35 cellular contexts compared by ENCODE assay signal in the genomic region with DNA sequence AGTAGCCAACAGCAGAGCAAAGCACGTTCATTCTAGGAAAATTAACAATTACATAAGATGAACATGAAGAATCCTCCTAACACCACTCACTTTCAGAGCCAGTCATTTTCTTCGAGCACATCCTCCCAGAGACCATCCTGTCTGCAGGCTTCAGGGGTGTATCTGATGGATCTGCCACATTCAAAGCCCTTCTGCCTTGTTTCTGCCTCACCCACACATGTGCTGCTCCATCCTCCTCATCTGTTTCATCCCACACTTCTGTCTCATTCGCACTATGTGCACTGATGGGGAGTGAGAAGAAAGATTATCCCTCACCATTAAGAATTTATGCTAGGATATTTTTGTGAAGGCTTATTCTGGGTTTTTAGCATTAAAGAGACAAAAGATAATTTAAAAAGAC.
"Had no signal": no experiment of that assay in that cellular context is flagged by ENCODE, and none has a peak within 500 bp of the region (broad histone marks: within the 10 kb centered on the region; RNA-seq: fewer than 3 reads in every experiment).

No MANE protein-coding gene starts in this region.

- H3K4me1 Mint-ChIP-seq: activated CD4-positive, alpha-beta memory T cell treated with anti-CD3 and anti-CD28 coated beads, Interleukin-2, amount 10 ng/mL, durations not matched to agents 7 days and 5 days; activated CD4-positive, alpha-beta T cell treated with anti-CD3 and anti-CD28 coated beads for 36 hours; activated CD4-positive, alpha-beta T cell treated with anti-CD3 and anti-CD28 coated beads, Interleukin-2, amount 10 ng/mL, durations not matched to agents 7 days and 5 days; activated CD8-positive, alpha-beta memory T cell treated with anti-CD3 and anti-CD28 coated beads, Interleukin-2, amount 10 ng/mL, durations not matched to agents 7 days and 5 days; activated naive CD4-positive, alpha-beta T cell treated with anti-CD3 and anti-CD28 coated beads, Interleukin-2, amount 10 ng/mL, durations not matched to agents 7 days and 5 days; activated naive CD4-positive, alpha-beta T cell treated with anti-CD3 and anti-CD28 coated beads, Interleukin-2, amount 50 U/mL, for 24 hours; activated naive CD8-positive, alpha-beta T cell treated with anti-CD3 and anti-CD28 coated beads, Interleukin-2, amount 10 ng/mL, durations not matched to agents 7 days and 5 days; activated naive CD8-positive, alpha-beta T cell treated with anti-CD3 and anti-CD28 coated beads, Interleukin-2, amount 50 U/mL, for 24 hours; brain; central memory CD8-positive, alpha-beta T cell; WTC11 had no signal

- H3K9me3 Mint-ChIP-seq: activated CD4-positive, alpha-beta memory T cell treated with anti-CD3 and anti-CD28 coated beads, Interleukin-2, amount 10 ng/mL, durations not matched to agents 7 days and 5 days; activated CD4-positive, alpha-beta T cell treated with anti-CD3 and anti-CD28 coated beads, Interleukin-2, amount 10 ng/mL, durations not matched to agents 7 days and 5 days; activated naive CD4-positive, alpha-beta T cell treated with anti-CD3 and anti-CD28 coated beads, Interleukin-2, amount 10 ng/mL, durations not matched to agents 7 days and 5 days; activated naive CD4-positive, alpha-beta T cell treated with anti-CD3 and anti-CD28 coated beads, Interleukin-2, amount 50 U/mL, for 24 hours; activated naive CD8-positive, alpha-beta T cell treated with anti-CD3 and anti-CD28 coated beads, Interleukin-2, amount 10 ng/mL, durations not matched to agents 7 days and 5 days; activated naive CD8-positive, alpha-beta T cell treated with anti-CD3 and anti-CD28 coated beads, Interleukin-2, amount 50 U/mL, for 24 hours; activated T-cell treated with anti-CD3 and anti-CD28 coated beads, Interleukin-2, amount 50 U/mL, for 24 hours; activated T-helper 2 cell treated with anti-CD3 and anti-CD28 coated beads, Interferon-gamma antibody, Interleukin-2, Interleukin-4, amounts not matched to agents 10 μg/mL and 5 μg/mL and 100 μg/mL, durations not matched to agents 14 hours and 24 hours and 36 hours; brain; central memory CD8-positive, alpha-beta T cell; T-helper 1 cell treated with Interleukin-12 subunit alpha and Interleukin-12 subunit beta and Interleukin-4 antibody, amounts not matched to agents 30 μg/mL and 1 μg/mL, for 36 hours; T-helper 2 cell treated with Interferon-gamma antibody and Interleukin-4, amounts not matched to agents 5 μg/mL and 100 μg/mL, for 36 hours; WTC11 had no signal

- H3K4me1 ChIP-seq: ascending aorta had no signal

- H3K36me3 Mint-ChIP-seq: activated CD8-positive, alpha-beta memory T cell treated with anti-CD3 and anti-CD28 coated beads, Interleukin-2, amount 10 ng/mL, durations not matched to agents 7 days and 5 days; activated naive CD4-positive, alpha-beta T cell treated with anti-CD3 and anti-CD28 coated beads, Interleukin-2, amount 10 ng/mL, durations not matched to agents 7 days and 5 days; activated naive CD4-positive, alpha-beta T cell treated with anti-CD3 and anti-CD28 coated beads, Interleukin-2, amount 50 U/mL, for 24 hours; activated naive CD8-positive, alpha-beta T cell; activated naive CD8-positive, alpha-beta T cell treated with anti-CD3 and anti-CD28 coated beads, Interleukin-2, amount 10 ng/mL, durations not matched to agents 7 days and 5 days; brain; WTC11 had no signal

- ATAC-seq: activated CD4-positive, alpha-beta T cell treated with anti-CD3 and anti-CD28 coated beads for 36 hours; activated CD4-positive, CD25-positive, alpha-beta regulatory T cell treated with anti-CD3 and anti-CD28 coated beads, Interleukin-2, amount 50 U/mL, for 24 hours; activated CD8-positive, alpha-beta memory T cell treated with anti-CD3 and anti-CD28 coated beads, Interleukin-2, amount 10 ng/mL, durations not matched to agents 7 days and 5 days; activated CD8-positive, alpha-beta T cell treated with anti-CD3 and anti-CD28 coated beads, Interleukin-2, amount 10 ng/mL, durations not matched to agents 7 days and 5 days; activated naive CD8-positive, alpha-beta T cell treated with anti-CD3 and anti-CD28 coated beads, Interleukin-2, amount 50 U/mL, for 24 hours; WTC11 had no signal

- DNase-seq: activated CD4-positive, alpha-beta memory T cell treated with anti-CD3 and anti-CD28 coated beads, Interleukin-2, amount 10 ng/mL, durations not matched to agents 7 days and 5 days; activated CD4-positive, alpha-beta T cell treated with anti-CD3 and anti-CD28 coated beads for 1 hour; activated CD4-positive, alpha-beta T cell treated with anti-CD3 and anti-CD28 coated beads for 36 hours; activated CD4-positive, alpha-beta T cell treated with anti-CD3 and anti-CD28 coated beads for 48 hours; activated CD4-positive, alpha-beta T cell treated with anti-CD3 and anti-CD28 coated beads, Interleukin-2, amount 10 ng/mL, durations not matched to agents 7 days and 5 days; activated CD4-positive, alpha-beta T cell treated with anti-CD3 and anti-CD28 coated beads, Interleukin-2, amount 50 U/mL, for 48 hours; activated CD4-positive, CD25-positive, alpha-beta regulatory T cell; activated CD8-positive, alpha-beta memory T cell treated with anti-CD3 and anti-CD28 coated beads for 24 hours; activated CD8-positive, alpha-beta memory T cell treated with anti-CD3 and anti-CD28 coated beads, Interleukin-2, amount 10 ng/mL, durations not matched to agents 7 days and 5 days; activated CD8-positive, alpha-beta memory T cell treated with anti-CD3 and anti-CD28 coated beads, Interleukin-2, amount 50 U/mL, for 48 hours; activated CD8-positive, alpha-beta T cell treated with anti-CD3 and anti-CD28 coated beads, Interleukin-2, amount 10 ng/mL, durations not matched to agents 7 days and 5 days; activated effector memory CD4-positive, alpha-beta T cell treated with Interleukin-2 at 50 U/mL for 16 hours; activated gamma-delta T cell; activated naive CD4-positive, alpha-beta T cell treated with anti-CD3 and anti-CD28 coated beads, Interleukin-2, amount 10 ng/mL, durations not matched to agents 7 days and 5 days; activated naive CD4-positive, alpha-beta T cell treated with Interleukin-2 at 50 U/mL for 16 hours; activated naive CD8-positive, alpha-beta T cell treated with anti-CD3 and anti-CD28 coated beads, Interleukin-2, amount 10 ng/mL, durations not matched to agents 7 days and 5 days; activated naive CD8-positive, alpha-beta T cell treated with anti-CD3 and anti-CD28 coated beads, Interleukin-2, amount 50 U/mL, for 24 hours; activated T-cell treated with anti-CD3 and anti-CD28 coated beads, Interleukin-2, amount 50 U/mL, for 24 hours; activated T-cell treated with anti-CD3 and anti-CD28 coated beads, Interleukin-2, amount 50 U/mL, for 48 hours; cerebellar nuclear complex; T-helper 1 cell; T-helper 2 cell; T-helper 9 cell; WERI-Rb-1 had no signal

- H3K27me3 ChIP-seq: ascending aorta, cardiac muscle cell had no signal

- H3K27ac ChIP-seq: ascending aorta, cardiac muscle cell, WERI-Rb-1 had no signal

- H3K4me3 ChIP-seq: ascending aorta, cardiac muscle cell had no signal

- H3K36me3 ChIP-seq: ascending aorta, cardiac muscle cell, WERI-Rb-1 had no signal

- H3K27me3 Mint-ChIP-seq: activated naive CD4-positive, alpha-beta T cell treated with anti-CD3 and anti-CD28 coated beads, Interleukin-2, amount 10 ng/mL, durations not matched to agents 7 days and 5 days; brain had no signal

- H3K9me3 ChIP-seq: ascending aorta had no signal

- H3K27ac Mint-ChIP-seq: activated CD4-positive, alpha-beta memory T cell treated with anti-CD3 and anti-CD28 coated beads, Interleukin-2, amount 10 ng/mL, durations not matched to agents 7 days and 5 days; activated CD4-positive, alpha-beta T cell treated with anti-CD3 and anti-CD28 coated beads for 36 hours; activated CD4-positive, alpha-beta T cell treated with anti-CD3 and anti-CD28 coated beads, Interleukin-2, amount 10 ng/mL, durations not matched to agents 7 days and 5 days; activated CD8-positive, alpha-beta memory T cell treated with anti-CD3 and anti-CD28 coated beads, Interleukin-2, amount 10 ng/mL, durations not matched to agents 7 days and 5 days; activated CD8-positive, alpha-beta T cell treated with anti-CD3 and anti-CD28 coated beads, Interleukin-2, amount 10 ng/mL, durations not matched to agents 7 days and 5 days; activated naive CD4-positive, alpha-beta T cell treated with anti-CD3 and anti-CD28 coated beads, Interleukin-2, amount 10 ng/mL, durations not matched to agents 7 days and 5 days; activated naive CD4-positive, alpha-beta T cell treated with anti-CD3 and anti-CD28 coated beads, Interleukin-2, amount 50 U/mL, for 24 hours; activated naive CD8-positive, alpha-beta T cell; activated naive CD8-positive, alpha-beta T cell treated with anti-CD3 and anti-CD28 coated beads, Interleukin-2, amount 10 ng/mL, durations not matched to agents 7 days and 5 days; activated naive CD8-positive, alpha-beta T cell treated with anti-CD3 and anti-CD28 coated beads, Interleukin-2, amount 50 U/mL, for 24 hours; activated T-cell treated with anti-CD3 and anti-CD28 coated beads, Interleukin-2, amount 50 U/mL, for 24 hours; activated T-helper 2 cell treated with anti-CD3 and anti-CD28 coated beads, Interferon-gamma antibody, Interleukin-2, Interleukin-4, amounts not matched to agents 10 μg/mL and 5 μg/mL and 100 μg/mL, durations not matched to agents 14 hours and 24 hours and 36 hours; brain; T-helper 1 cell treated with Interleukin-12 subunit alpha and Interleukin-12 subunit beta and Interleukin-4 antibody, amounts not matched to agents 30 μg/mL and 1 μg/mL, for 36 hours; T-helper 2 cell treated with Interferon-gamma antibody and Interleukin-4, amounts not matched to agents 5 μg/mL and 100 μg/mL, for 36 hours; WTC11 had no signal

- H3K4me3 Mint-ChIP-seq: activated CD4-positive, alpha-beta memory T cell treated with anti-CD3 and anti-CD28 coated beads, Interleukin-2, amount 10 ng/mL, durations not matched to agents 7 days and 5 days; activated CD4-positive, alpha-beta T cell treated with anti-CD3 and anti-CD28 coated beads for 36 hours; activated CD4-positive, alpha-beta T cell treated with anti-CD3 and anti-CD28 coated beads, Interleukin-2, amount 10 ng/mL, durations not matched to agents 7 days and 5 days; activated CD8-positive, alpha-beta memory T cell treated with anti-CD3 and anti-CD28 coated beads, Interleukin-2, amount 10 ng/mL, durations not matched to agents 7 days and 5 days; activated CD8-positive, alpha-beta T cell treated with anti-CD3 and anti-CD28 coated beads, Interleukin-2, amount 10 ng/mL, durations not matched to agents 7 days and 5 days; activated naive CD4-positive, alpha-beta T cell treated with anti-CD3 and anti-CD28 coated beads, Interleukin-2, amount 10 ng/mL, durations not matched to agents 7 days and 5 days; activated naive CD4-positive, alpha-beta T cell treated with anti-CD3 and anti-CD28 coated beads, Interleukin-2, amount 50 U/mL, for 24 hours; activated naive CD8-positive, alpha-beta T cell; activated naive CD8-positive, alpha-beta T cell treated with anti-CD3 and anti-CD28 coated beads, Interleukin-2, amount 10 ng/mL, durations not matched to agents 7 days and 5 days; activated naive CD8-positive, alpha-beta T cell treated with anti-CD3 and anti-CD28 coated beads, Interleukin-2, amount 50 U/mL, for 24 hours; activated T-cell treated with anti-CD3 and anti-CD28 coated beads, Interleukin-2, amount 50 U/mL, for 24 hours; brain; central memory CD8-positive, alpha-beta T cell; T-helper 1 cell treated with Interleukin-12 subunit alpha and Interleukin-12 subunit beta and Interleukin-4 antibody, amounts not matched to agents 30 μg/mL and 1 μg/mL, for 36 hours; T-helper 2 cell treated with Interferon-gamma antibody and Interleukin-4, amounts not matched to agents 5 μg/mL and 100 μg/mL, for 36 hours; WTC11 had no signal
